In genomic region chr1:226939439-226940028, GRCh38 we compare ENCODE assay signal across 8 cellular contexts. TPM values are rescaled to one million over a fixed set of nuclear protein-coding genes. Genes with fewer than 3 reads are reported as not detected.
DNase-seq lines count a peak whose midpoint lies in the region; ATAC-seq and TF ChIP-seq lines count a peak whose summit lies in the region.

No MANE protein-coding gene starts in this region.

- TF ChIP-seq EP300 in esophagus muscularis mucosa (IDR thresholded peaks at IDR 0.05) = no peak

- peaks cover 30 to 54% (median 52%) of the 10 kb centered on the region in 4 donors for H3K4me1 ChIP-seq in esophagus muscularis mucosa
- H3K4me1 ChIP-seq in naive thymus-derived CD4-positive, alpha-beta T cell (ENCODE audit: control insufficient read depth in 2 of 2, insufficient read depth in 2 of 2, low read length in 2 of 2) = peaks cover 15 to 34% of the 10 kb centered on the region in 2 donors
- H3K4me1 ChIP-seq in thoracic aorta (ENCODE audit: control insufficient read depth in 1 of 2, low read depth in 2 of 2) = peaks cover 19 to 23% of the 10 kb centered on the region in 2 donors

- POLR2A ChIA-PET in naive thymus-derived CD4-positive, alpha-beta T cell (lab: Charles Lee) = interaction anchor here (0.6 to 4.3 kb wide), 29 partner anchors 8 to 940 kb away, joined by 3 to 46 read pairs (median 4); partner anchors contain the start of genes H3-3A, ITPKB, PARP1 and SDE2

- no peaks in the 10 kb centered on the region for H3K27me3 Mint-ChIP-seq in naive thymus-derived CD4-positive, alpha-beta T cell

- peak overlapping the region; percentile 85 to 94 (median 92) for H3K4me3 Mint-ChIP-seq in naive thymus-derived CD4-positive, alpha-beta T cell

- H3K27me3 ChIP-seq in esophagus muscularis mucosa (no peaks in the 10 kb centered on the region), thoracic aorta (replicated peaks; ENCODE audit: insufficient read depth) (no peaks in the 10 kb centered on the region)
- no peaks in the 10 kb centered on the region for H3K27me3 ChIP-seq in naive thymus-derived CD4-positive, alpha-beta T cell (ENCODE audit: control insufficient read depth in 2 of 2, insufficient read depth in 2 of 2, low read length in 2 of 2)

- H3K9me3 ChIP-seq in esophagus muscularis mucosa (peaks cover 0 to 8% (median 7%) of the 10 kb centered on the region in 4 donors), thoracic aorta (peaks cover 6% of the 10 kb centered on the region)
- H3K9me3 ChIP-seq in naive thymus-derived CD4-positive, alpha-beta T cell (ENCODE audit: control insufficient read depth in 2 of 3, low read length in 3 of 3) = peaks cover 0 to 11% (median 6%) of the 10 kb centered on the region in 3 experiments

- peak; percentile 79 for TF ChIP-seq POLR2A in esophagus muscularis mucosa (IDR thresholded peaks at IDR 0.05; ENCODE audit: low read depth)

- peak overlapping the region; percentile 94 to 98 (median 97) for H3K27ac Mint-ChIP-seq in naive thymus-derived CD4-positive, alpha-beta T cell

- 4% methylated on average over 5 of the region's 51 CpGs for WGBS in esophagus muscularis mucosa

- H3K36me3 Mint-ChIP-seq in naive thymus-derived CD4-positive, alpha-beta T cell = peaks cover 4 to 15% (median 8%) of the 10 kb centered on the region in 5 donors

- intact Hi-C loops in esophagus muscularis mucosa (cut with DNase I) = no loop called here
- intact Hi-C loops in naive thymus-derived CD4-positive, alpha-beta T cell (cut with micrococcal nuclease) = loop anchor here (1.0 to 10.0 kb wide), 21 partner anchors 23 to 1162 kb away; partner anchors contain the start of genes ITPKB (in 2 of the 2), ARF1 (in 1 of the 2), JMJD4 (in 1 of the 2) and LIN9 (in 1 of the 2)

- peaks cover 6 to 20% (median 11%) of the 10 kb centered on the region in 11 donors for H3K9me3 Mint-ChIP-seq in naive thymus-derived CD4-positive, alpha-beta T cell

- ATAC-seq in GM18517 (IDR thresholded peaks at IDR 0.05; ENCODE audit: unreplicated experiment) (peak; percentile 32), HG02943 (IDR thresholded peaks at IDR 0.05; ENCODE audit: low read depth, unreplicated experiment) (peak; percentile 32), thoracic aorta (ENCODE audit: insufficient number of reproducible peaks, low FRiP score, low read depth) (peak; percentile 41)
- peak; percentile 35 for ATAC-seq in naive thymus-derived CD4-positive, alpha-beta T cell

- H3K4me3 ChIP-seq in AG09309 (ENCODE audit: control insufficient read depth, low read depth, low read length) = peak overlapping the region; percentile 58
- H3K4me3 ChIP-seq in esophagus muscularis mucosa = peak overlapping the region; percentile 69 to 92 (median 84)
- peak overlapping the region; percentile 81 for H3K4me3 ChIP-seq in naive thymus-derived CD4-positive, alpha-beta T cell (ENCODE audit: low read length)
- peak overlapping the region; percentile 96 for H3K4me3 ChIP-seq in thoracic aorta

- DNase-seq in AG09309 (ENCODE audit: low read depth) (no peak), NCI-H2081 (lab: John Stamatoyannopoulos, UW) (peak; percentile 93 to 95), esophagus muscularis mucosa (ENCODE audit: extremely low spot score) (peak; percentile 94), thoracic aorta (ENCODE audit: low spot score) (peak; percentile 23)
- peak; percentile 74 for DNase-seq in activated CD4-positive, alpha-beta T cell treated with anti-CD3 and anti-CD28 coated beads for 48 hours
- peak in 2 of 9 donors; percentile 67 to 96 for DNase-seq in naive thymus-derived CD4-positive, alpha-beta T cell

- CTCF ChIA-PET in naive thymus-derived CD4-positive, alpha-beta T cell (lab: Charles Lee) = interaction anchor here (0.7 to 1.3 kb wide), 7 partner anchors 27 to 313 kb away, joined by 3 to 5 read pairs (median 4); no protein-coding TSS in a partner anchor

- H3K36me3 ChIP-seq in esophagus muscularis mucosa (no peaks in the 10 kb centered on the region), thoracic aorta (no peaks in the 10 kb centered on the region)
- no peaks in the 10 kb centered on the region for H3K36me3 ChIP-seq in naive thymus-derived CD4-positive, alpha-beta T cell (ENCODE audit: control insufficient read depth in 2 of 3, insufficient read depth in 3 of 3, low read length in 3 of 3)

- no peak for TF ChIP-seq CTCF in AG09309 (IDR thresholded peaks at IDR 0.05; ENCODE audit: control insufficient read depth, insufficient read depth, low read depth, low read length, missing control alignments)
- TF ChIP-seq CTCF in esophagus muscularis mucosa (IDR thresholded peaks at IDR 0.05) = no peak
- TF ChIP-seq CTCF in thoracic aorta (IDR thresholded peaks at IDR 0.05) = no peak

- H3K27ac ChIP-seq in esophagus muscularis mucosa (replicated peaks in 1 of 4) = peak overlapping the region; percentile 93 to 99 (median 98)
- peak overlapping the region; percentile 87 for H3K27ac ChIP-seq in naive thymus-derived CD4-positive, alpha-beta T cell (ENCODE audit: low read depth, low read length)
- peak overlapping the region; percentile 98 to 99 for H3K27ac ChIP-seq in thoracic aorta

- peaks cover 38 to 60% (median 47%) of the 10 kb centered on the region in 7 donors for H3K4me1 Mint-ChIP-seq in naive thymus-derived CD4-positive, alpha-beta T cell

RNA-seq across cellular contexts. Expression of gene COQ8A, which starts 0.6 kb away (rescaled TPM):
- total RNA-seq in esophagus muscularis mucosa (100 to 1,000 TPM in 1 of 4 donors, 10 to 100 TPM in 3; 73.1 to 118 (median 80.9) TPM), thoracic aorta (10 to 100 TPM; 15.2 to 25.6 TPM)
- 10 to 100 TPM; 34.1 to 83.4 (median 67.8) TPM for total RNA-seq in naive thymus-derived CD4-positive, alpha-beta T cell
- polyA plus RNA-seq in naive thymus-derived CD4-positive, alpha-beta T cell = 10 to 100 TPM; 45.9 to 66.3 TPM
